Comparison of ENCODE assay signal across 19 cellular contexts in the genomic region with DNA sequence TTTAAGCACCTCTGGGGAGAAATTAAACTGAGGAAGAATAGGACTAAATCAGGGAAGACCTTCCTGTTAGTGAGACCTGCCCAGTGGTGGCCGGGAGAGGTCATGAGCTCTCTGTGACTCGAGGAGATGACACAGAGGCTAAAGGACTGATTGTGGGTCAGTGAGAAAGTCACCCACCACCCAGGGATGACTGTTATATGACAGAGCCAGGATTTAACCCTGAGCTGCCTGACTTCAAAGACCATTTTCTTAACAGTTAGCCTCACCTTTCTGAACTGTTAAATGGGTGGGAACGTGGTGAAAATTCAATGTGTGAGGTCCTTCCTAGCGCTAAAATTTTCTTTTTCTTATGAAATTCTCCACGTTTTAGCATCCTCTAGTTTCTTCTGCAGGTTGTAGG.
"Had no signal": no experiment of that assay in that cellular context is flagged by ENCODE, and none has a peak within 500 bp of the region (broad histone marks: within the 10 kb centered on the region; RNA-seq: fewer than 3 reads in every experiment).

No MANE protein-coding gene starts in this region.

- H3K4me3 ChIP-seq: esophagus muscularis mucosa, gastroesophageal sphincter, lung, prostate gland, sigmoid colon, skin epidermis, stomach, upper lobe of left lung, vagina had no signal

- H3K4me1 Mint-ChIP-seq: naive B cell had no signal

- H3K4me1 ChIP-seq: parathyroid adenoma, prostate gland had no signal

- H3K27me3 ChIP-seq: esophagus muscularis mucosa, gastroesophageal sphincter, sigmoid colon, stomach, upper lobe of left lung, vagina had no signal

- H3K27ac ChIP-seq: esophagus muscularis mucosa, gastroesophageal sphincter, parathyroid adenoma, prostate gland, skin epidermis, upper lobe of left lung, vagina had no signal

- H3K9ac ChIP-seq: parathyroid adenoma had no signal

- H3K4me3 Mint-ChIP-seq: nephron had no signal

- H3K27me3 Mint-ChIP-seq: naive B cell had no signal

- H3K36me3 ChIP-seq: esophagus muscularis mucosa, gastroesophageal sphincter, prostate gland, sigmoid colon, stomach, upper lobe of left lung, vagina had no signal

- DNase-seq: effector memory CD4-positive, alpha-beta T cell; foreskin fibroblast; glutamatergic neuron; left colon; left ventricle myocardium superior; mesendoderm; naive B cell; stimulated activated naive CD4-positive, alpha-beta T cell; upper lobe of left lung had no signal

- ATAC-seq: gastroesophageal sphincter, left colon had no signal

- H2AFZ ChIP-seq: parathyroid adenoma had no signal

- H3K9me3 ChIP-seq: prostate gland, sigmoid colon, vagina had no signal
